8 cellular contexts compared by ENCODE assay signal in the genomic region with DNA sequence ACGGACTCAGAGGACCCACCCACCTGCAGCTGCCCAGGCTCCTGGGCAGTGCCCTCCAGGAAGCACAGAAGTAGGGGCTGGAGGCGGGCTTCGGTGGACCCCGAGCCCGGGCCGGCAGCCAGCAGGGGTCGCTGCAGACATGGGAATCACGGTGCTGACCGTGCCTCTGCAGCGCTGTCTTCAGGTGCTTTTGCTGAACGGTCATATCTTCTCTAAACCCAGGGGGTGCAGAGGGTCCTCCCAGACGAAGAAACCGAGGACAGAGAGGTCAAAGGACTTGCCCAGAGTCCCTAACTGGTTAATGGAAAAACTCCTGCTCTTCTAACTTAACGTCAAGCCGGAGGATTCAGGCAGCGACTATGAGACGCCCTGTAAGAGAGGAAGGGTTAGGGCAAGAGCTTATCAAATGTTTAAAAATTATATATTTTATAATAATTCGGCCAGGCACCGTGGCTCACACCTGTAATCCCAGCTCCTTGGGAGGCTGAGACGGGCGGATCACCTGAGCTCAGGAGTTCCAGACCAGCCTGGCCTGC. TPM values are rescaled to one million over a fixed set of nuclear protein-coding genes. Genes with fewer than 3 reads are reported as not detected.
A peak's percentile ranks its signal among the peaks of the same experiment; 100 is the strongest.
DNase-seq lines count a peak whose midpoint lies in the region; ATAC-seq, FAIRE-seq and TF ChIP-seq lines count a peak whose summit lies in the region.

No MANE protein-coding gene starts in this region.

- in situ Hi-C loops in brain microvascular endothelial cell (cut with HindIII; ENCODE audit: low pct_ligation_motif_present, low sequenced_read_pairs), result no loop called here

- H3K4me1 ChIP-seq in tibial nerve, result peaks cover 0 to 5% (median 0%) of the 10 kb centered on the region in 4 donors

- H3K9me3 ChIP-seq in tibial nerve, result no peaks in the 10 kb centered on the region

- FAIRE-seq in GM18507 (lab: Jason Lieb, UNC), result peak; percentile 75

- TF ChIP-seq EP300 in tibial nerve (IDR thresholded peaks at IDR 0.05), result no peak

- no peaks in the 10 kb centered on the region for H3K4me1 Mint-ChIP-seq in WTC11
- no peaks in the 10 kb centered on the region for H3K4me1 Mint-ChIP-seq in mesothelial cell of epicardium

- H3K27me3 Mint-ChIP-seq in WTC11 (ENCODE audit: low read depth) (peaks cover 37% of the 10 kb centered on the region), mesothelial cell of epicardium (ENCODE audit: low read depth) (peaks cover 15% of the 10 kb centered on the region)

- POLR2A ChIA-PET in WTC11 (lab: Charles Lee), result no interaction called here

- ATAC-seq in HG03175 (IDR thresholded peaks at IDR 0.05; ENCODE audit: unreplicated experiment), result peak; percentile 86
- peak; percentile 98 for ATAC-seq in WTC11
- peak; percentile 87 for ATAC-seq in stimulated activated naive CD8-positive, alpha-beta T cell treated with anti-CD3 and anti-CD28 coated beads, Interleukin-15, Interleukin-2, amounts not matched to agents 100 U/mL and 50 U/mL, for 24 hours
- no peak for ATAC-seq in omental fat pad (ENCODE audit: low FRiP score)

- H3K36me3 Mint-ChIP-seq in WTC11 (no peaks in the 10 kb centered on the region), mesothelial cell of epicardium (no peaks in the 10 kb centered on the region)

- H3K27ac ChIP-seq in brain microvascular endothelial cell, result no peak overlapping the region
- H3K27ac ChIP-seq in tibial nerve, result no peak overlapping the region

- no peaks in the 10 kb centered on the region for H3K27me3 ChIP-seq in brain microvascular endothelial cell (replicated peaks)
- peaks cover 0 to 12% of the 10 kb centered on the region in 2 donors for H3K27me3 ChIP-seq in tibial nerve

- H3K9me3 Mint-ChIP-seq in WTC11 (no peaks in the 10 kb centered on the region), mesothelial cell of epicardium (no peaks in the 10 kb centered on the region)

- no peak for TF ChIP-seq POLR2A in tibial nerve (IDR thresholded peaks at IDR 0.05)

- H3K4me3 Mint-ChIP-seq in WTC11 (no peak overlapping the region), mesothelial cell of epicardium (no peak overlapping the region)

- H3K36me3 ChIP-seq in brain microvascular endothelial cell (replicated peaks), result no peaks in the 10 kb centered on the region
- H3K36me3 ChIP-seq in tibial nerve, result no peaks in the 10 kb centered on the region

- 31 to 32% methylated on average over 21 of the region's 21 CpGs for WGBS in tibial nerve, 2 donors

- H3K27ac Mint-ChIP-seq in WTC11, result no peak overlapping the region
- H3K27ac Mint-ChIP-seq in mesothelial cell of epicardium, result no peak overlapping the region

- H3K4me3 ChIP-seq in brain microvascular endothelial cell (ENCODE audit: low read depth, low read length), result no peak overlapping the region
- no peak overlapping the region for H3K4me3 ChIP-seq in tibial nerve

- CTCF ChIA-PET in WTC11 (lab: Charles Lee), result interaction anchor here (0.6 to 2.9 kb wide), 32 partner anchors 8 to 515 kb away, joined by 3 to 24 read pairs (median 5); a partner anchor contains a TSS

- DNase-seq in GM18507 (ENCODE audit: extremely low spot score, insufficient read length, low read depth) (peak; percentile 42), WTC11 (ENCODE audit: low spot score) (peak; percentile 91), brain microvascular endothelial cell (no peak), mesothelial cell of epicardium (ENCODE audit: low spot score in 2 of 2, unreplicated experiment in 2 of 2) (peak in 1 of 2 experiments; percentile 64), tibial nerve (ENCODE audit: low spot score in 2 of 2) (no peak), omental fat pad (ENCODE audit: low spot score) (no peak)
- peak; percentile 90 for DNase-seq in stimulated activated naive CD8-positive, alpha-beta T cell treated with anti-CD3 and anti-CD28 coated beads, Interleukin-15, Interleukin-2, amounts not matched to agents 100 U/mL and 50 U/mL, for 24 hours

- TF ChIP-seq CTCF in WTC11 (IDR thresholded peaks at IDR 0.05) (peak; percentile 90), brain microvascular endothelial cell (IDR thresholded peaks at IDR 0.05; ENCODE audit: low read depth, low read length, missing control alignments) (peak; percentile 81), mesothelial cell of epicardium (IDR thresholded peaks at IDR 0.05; ENCODE audit: unreplicated experiment) (peak; percentile 65), tibial nerve (IDR thresholded peaks at IDR 0.05) (peak in 2 of 5 experiments; percentile 44 to 57), omental fat pad (IDR thresholded peaks at IDR 0.05) (no peak)

TF ChIP-seq in WTC11, 78 proteins besides CTCF, POLR2A, EP300 and RAD21:
- TF ChIP-seq, protein P1, sequence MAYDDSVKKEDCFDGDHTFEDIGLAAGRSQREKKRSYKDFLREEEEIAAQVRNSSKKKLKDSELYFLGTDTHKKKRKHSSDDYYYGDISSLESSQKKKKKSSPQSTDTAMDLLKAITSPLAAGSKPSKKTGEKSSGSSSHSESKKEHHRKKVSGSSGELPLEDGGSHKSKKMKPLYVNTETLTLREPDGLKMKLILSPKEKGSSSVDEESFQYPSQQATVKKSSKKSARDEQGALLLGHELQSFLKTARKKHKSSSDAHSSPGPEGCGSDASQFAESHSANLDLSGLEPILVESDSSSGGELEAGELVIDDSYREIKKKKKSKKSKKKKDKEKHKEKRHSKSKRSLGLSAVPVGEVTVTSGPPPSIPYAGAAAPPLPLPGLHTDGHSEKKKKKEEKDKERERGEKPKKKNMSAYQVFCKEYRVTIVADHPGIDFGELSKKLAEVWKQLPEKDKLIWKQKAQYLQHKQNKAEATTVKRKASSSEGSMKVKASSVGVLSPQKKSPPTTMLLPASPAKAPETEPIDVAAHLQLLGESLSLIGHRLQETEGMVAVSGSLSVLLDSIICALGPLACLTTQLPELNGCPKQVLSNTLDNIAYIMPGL (CRISPR knock-in tag; IDR thresholded peaks at IDR 0.05), result peak; percentile 28; the same call in 1 of the 2 replicates
- TF ChIP-seq, protein P2, sequence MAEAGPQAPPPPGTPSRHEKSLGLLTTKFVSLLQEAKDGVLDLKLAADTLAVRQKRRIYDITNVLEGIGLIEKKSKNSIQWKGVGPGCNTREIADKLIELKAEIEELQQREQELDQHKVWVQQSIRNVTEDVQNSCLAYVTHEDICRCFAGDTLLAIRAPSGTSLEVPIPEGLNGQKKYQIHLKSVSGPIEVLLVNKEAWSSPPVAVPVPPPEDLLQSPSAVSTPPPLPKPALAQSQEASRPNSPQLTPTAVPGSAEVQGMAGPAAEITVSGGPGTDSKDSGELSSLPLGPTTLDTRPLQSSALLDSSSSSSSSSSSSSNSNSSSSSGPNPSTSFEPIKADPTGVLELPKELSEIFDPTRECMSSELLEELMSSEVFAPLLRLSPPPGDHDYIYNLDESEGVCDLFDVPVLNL (CRISPR knock-in tag; IDR thresholded peaks at IDR 0.05; ENCODE audit: borderline replicate concordance, low read depth), result no peak
- 0 out of 2 replicates have a peak, but pooled peaks have one; percentile 3 for TF ChIP-seq GTF2I (CRISPR knock-in tag; conservative IDR thresholded peaks at IDR 0.05)
- TF ChIP-seq ZNF423 (CRISPR knock-in tag; IDR thresholded peaks at IDR 0.05), result peak; percentile 81
- TF ChIP-seq CREB1 (CRISPR knock-in tag; IDR thresholded peaks at IDR 0.05), result no peak
- TF ChIP-seq, protein P3, sequence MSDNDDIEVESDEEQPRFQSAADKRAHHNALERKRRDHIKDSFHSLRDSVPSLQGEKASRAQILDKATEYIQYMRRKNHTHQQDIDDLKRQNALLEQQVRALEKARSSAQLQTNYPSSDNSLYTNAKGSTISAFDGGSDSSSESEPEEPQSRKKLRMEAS (CRISPR knock-in tag; IDR thresholded peaks at IDR 0.05), result 0 out of 2 replicates have a peak, but pooled peaks have one; percentile 21
- TF ChIP-seq ZNF396 (CRISPR knock-in tag; IDR thresholded peaks at IDR 0.05; ENCODE audit: borderline replicate concordance), result no peak
- TF ChIP-seq, protein P4, sequence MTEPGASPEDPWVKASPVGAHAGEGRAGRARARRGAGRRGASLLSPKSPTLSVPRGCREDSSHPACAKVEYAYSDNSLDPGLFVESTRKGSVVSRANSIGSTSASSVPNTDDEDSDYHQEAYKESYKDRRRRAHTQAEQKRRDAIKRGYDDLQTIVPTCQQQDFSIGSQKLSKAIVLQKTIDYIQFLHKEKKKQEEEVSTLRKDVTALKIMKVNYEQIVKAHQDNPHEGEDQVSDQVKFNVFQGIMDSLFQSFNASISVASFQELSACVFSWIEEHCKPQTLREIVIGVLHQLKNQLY (CRISPR knock-in tag; IDR thresholded peaks at IDR 0.05), result no peak
- TF ChIP-seq, protein P5, sequence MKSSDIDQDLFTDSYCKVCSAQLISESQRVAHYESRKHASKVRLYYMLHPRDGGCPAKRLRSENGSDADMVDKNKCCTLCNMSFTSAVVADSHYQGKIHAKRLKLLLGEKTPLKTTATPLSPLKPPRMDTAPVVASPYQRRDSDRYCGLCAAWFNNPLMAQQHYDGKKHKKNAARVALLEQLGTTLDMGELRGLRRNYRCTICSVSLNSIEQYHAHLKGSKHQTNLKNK (CRISPR knock-in tag; IDR thresholded peaks at IDR 0.05), result no peak
- 0 out of 2 replicates have a peak, but pooled peaks have one; percentile 63 for TF ChIP-seq ETV6 (CRISPR knock-in tag; IDR thresholded peaks at IDR 0.05)
- TF ChIP-seq EMX1 (CRISPR knock-in tag; IDR thresholded peaks at IDR 0.05), result no peak
- no peak for TF ChIP-seq SMAD3 (CRISPR knock-in tag; IDR thresholded peaks at IDR 0.05; ENCODE audit: borderline replicate concordance)
- TF ChIP-seq NFYB (CRISPR knock-in tag; conservative IDR thresholded peaks at IDR 0.05; ENCODE audit: low read depth), result no peak
TF ChIP-seq in WTC11: peak in this region for 5.

RNA-seq across cellular contexts. Expression of a gene that starts 21.5 kb away (rescaled TPM):
- total RNA-seq in WTC11 (2021) (13.9 to 15.5 TPM (median 14.0 TPM) in 3 replicates), mesothelial cell of epicardium (0.38 to 0.74 TPM (median 0.57 TPM) in 3 replicates), tibial nerve (not detected), omental fat pad (1 to 10 TPM in 1 of 4 donors, under 1 TPM in 2, not detected in 1; 0.36 to 4.5 (median 0.63) TPM)

RNA-seq across cellular contexts. Expression of a gene that starts 36.6 kb away (rescaled TPM):
- total RNA-seq in WTC11 (2021), result 13.5 to 17.2 TPM (median 14.6 TPM) in 3 replicates
- 21.2 to 22.9 TPM (median 21.5 TPM) in 3 replicates for total RNA-seq in mesothelial cell of epicardium
- 10 to 100 TPM; 15.0 to 27.5 (median 23.7) TPM for total RNA-seq in tibial nerve
- total RNA-seq in omental fat pad, result 10 to 100 TPM; 18.0 to 42.3 (median 21.5) TPM

RNA-seq across cellular contexts. Expression of a gene that starts 38.5 kb away (rescaled TPM):
- 81.5 to 90.3 TPM (median 86.0 TPM) in 3 replicates for total RNA-seq in WTC11 (2021)
- 36.6 to 38.9 TPM (median 37.0 TPM) in 3 replicates for total RNA-seq in mesothelial cell of epicardium
- 10 to 100 TPM; 54.2 to 80.8 (median 59.0) TPM for total RNA-seq in tibial nerve
- total RNA-seq in omental fat pad, result 10 to 100 TPM; 33.5 to 52.6 (median 45.6) TPM

Comparison
In these comparisons a context has a peak if more than half of its experiments do, and no peak if none do; other contexts are left out.
1. DNase-seq: peak in GM18507 (single experiment), WTC11 (single experiment) and stimulated activated naive CD8-positive, alpha-beta T cell treated with anti-CD3 and anti-CD28 coated beads, Interleukin-15, Interleukin-2, amounts not matched to agents 100 U/mL and 50 U/mL, for 24 hours (single experiment); none in brain microvascular endothelial cell (single experiment), tibial nerve (0 of 2) and omental fat pad (single experiment).
2. CTCF ChIP-seq: peak in WTC11 (single experiment), brain microvascular endothelial cell (single experiment) and mesothelial cell of epicardium (single experiment); none in omental fat pad (0 of 3).